Comparison of ENCODE assay signal across 18 cellular contexts in genomic region chr6:96613291-96613999, GRCh38. TPM values are rescaled to one million over a fixed set of nuclear protein-coding genes. Genes with fewer than 3 reads are reported as not detected.
DNase-seq lines count a peak whose midpoint lies in the region; ATAC-seq, FAIRE-seq and TF ChIP-seq lines count a peak whose summit lies in the region.
"Had no signal": no experiment of that assay in that cellular context is flagged by ENCODE, and none has a peak within 500 bp of the region (broad histone marks: within the 10 kb centered on the region; RNA-seq: fewer than 3 reads in every experiment).

No MANE protein-coding gene starts in this region.

- DNase-seq in GM12891 (ENCODE audit: insufficient read length, low spot score) (no peak), NCI-H82 (lab: John Stamatoyannopoulos, UW) (peak; percentile 78), Right ventricle myocardium superior (no peak)
- no peak for DNase-seq in activated naive CD4-positive, alpha-beta T cell treated with anti-CD3 and anti-CD28 coated beads, Interleukin-2, amount 50 U/mL, for 72 hours (ENCODE audit: low spot score in 2 of 2)
- no peak for DNase-seq in activated CD4-positive, alpha-beta T cell treated with anti-CD3 and anti-CD28 coated beads for 4 hours
- DNase-seq: activated naive CD4-positive, alpha-beta T cell treated with anti-CD3 and anti-CD28 coated beads for 36 hours; CD4-positive, alpha-beta memory T cell; NCI-H1436; posterior cingulate gyrus; SIG-M5; uterus had no signal

- FAIRE-seq in GM12891 (lab: Jason Lieb, UNC), result peak; percentile 71

- ATAC-seq in GM19395 (IDR thresholded peaks at IDR 0.05; ENCODE audit: unreplicated experiment) (peak; percentile 39), HG02938 (IDR thresholded peaks at IDR 0.05; ENCODE audit: unreplicated experiment) (peak; percentile 42), Right ventricle myocardium superior (ENCODE audit: poor library complexity) (no peak), HG02759 (IDR thresholded peaks at IDR 0.05; ENCODE audit: unreplicated experiment) (no peak)
- ATAC-seq in activated naive CD4-positive, alpha-beta T cell treated with anti-CD3 and anti-CD28 coated beads, Interleukin-2, amount 50 U/mL, for 72 hours, result no peak

- H3K36me3 Mint-ChIP-seq in activated naive CD4-positive, alpha-beta T cell treated with anti-CD3 and anti-CD28 coated beads, Interleukin-2, amount 50 U/mL, for 72 hours, result no peaks in the 10 kb centered on the region
- H3K36me3 Mint-ChIP-seq: CD4-positive, alpha-beta memory T cell had no signal

- TF ChIP-seq POLR2A in GM12891 (IDR thresholded peaks at IDR 0.05; ENCODE audit: low read depth, low read length), result no peak

- H3K27ac Mint-ChIP-seq in activated naive CD4-positive, alpha-beta T cell treated with anti-CD3 and anti-CD28 coated beads, Interleukin-2, amount 50 U/mL, for 72 hours, result no peak overlapping the region
- H3K27ac Mint-ChIP-seq: activated naive CD4-positive, alpha-beta T cell treated with anti-CD3 and anti-CD28 coated beads for 36 hours; CD4-positive, alpha-beta memory T cell; stimulated activated naive CD8-positive, alpha-beta T cell treated with anti-CD3 and anti-CD28 coated beads, Interleukin-15, Interleukin-2, amounts not matched to agents 100 ng/mL and 50 ng/mL, for 24 hours had no signal

- intact Hi-C loops in Right ventricle myocardium superior (cut with DNase I), result no loop called here

- H3K9me3 Mint-ChIP-seq in activated naive CD4-positive, alpha-beta T cell treated with anti-CD3 and anti-CD28 coated beads, Interleukin-2, amount 50 U/mL, for 72 hours, result no peaks in the 10 kb centered on the region
- H3K9me3 Mint-ChIP-seq: activated naive CD4-positive, alpha-beta T cell treated with anti-CD3 and anti-CD28 coated beads for 36 hours; CD4-positive, alpha-beta memory T cell; stimulated activated naive CD8-positive, alpha-beta T cell treated with anti-CD3 and anti-CD28 coated beads, Interleukin-15, Interleukin-2, amounts not matched to agents 100 ng/mL and 50 ng/mL, for 24 hours had no signal

TF ChIP-seq in GM12891, 5 proteins besides CTCF, POLR2A, EP300 and RAD21:
- no peak for TF ChIP-seq POU2F2 (IDR thresholded peaks at IDR 0.05; ENCODE audit: low read depth, low read length)
- peak; percentile 31; the same call in 1 of the 2 replicates for TF ChIP-seq SPI1 (IDR thresholded peaks at IDR 0.05; ENCODE audit: low read depth, low read length)
TF ChIP-seq in GM12891: peak in this region for 1.

RNA-seq across cellular contexts. Expression of gene FHL5, which starts 50.5 kb away (rescaled TPM):
- not detected for polyA plus RNA-seq in GM12891 (2012; ENCODE audit: low read depth, missing spikeins)
- total RNA-seq in activated naive CD4-positive, alpha-beta T cell treated with anti-CD3 and anti-CD28 coated beads, Interleukin-2, amount 50 U/mL, for 72 hours, result not detected
- total RNA-seq in Right ventricle myocardium superior, result 7.2 TPM
- total RNA-seq: activated naive CD4-positive, alpha-beta T cell treated with anti-CD3 and anti-CD28 coated beads for 36 hours; CD4-positive, alpha-beta memory T cell; myocyte; T-helper 2 cell treated with Interferon-gamma antibody and Interleukin-4, amounts not matched to agents 100 ng/mL and 5 ng/mL, for 36 hours had no signal
- polyA plus RNA-seq: AG04450; CD4-positive, alpha-beta memory T cell had no signal

Comparison
In these comparisons a context has a peak if more than half of its experiments do, and no peak if none do; other contexts are left out.
1. ATAC-seq: peak in GM19395 (single experiment) and HG02938 (single experiment); none in activated naive CD4-positive, alpha-beta T cell treated with anti-CD3 and anti-CD28 coated beads, Interleukin-2, amount 50 U/mL, for 72 hours (0 of 2), Right ventricle myocardium superior (single experiment) and HG02759 (single experiment).